31 cellular contexts compared by ENCODE assay signal in the genomic region with DNA sequence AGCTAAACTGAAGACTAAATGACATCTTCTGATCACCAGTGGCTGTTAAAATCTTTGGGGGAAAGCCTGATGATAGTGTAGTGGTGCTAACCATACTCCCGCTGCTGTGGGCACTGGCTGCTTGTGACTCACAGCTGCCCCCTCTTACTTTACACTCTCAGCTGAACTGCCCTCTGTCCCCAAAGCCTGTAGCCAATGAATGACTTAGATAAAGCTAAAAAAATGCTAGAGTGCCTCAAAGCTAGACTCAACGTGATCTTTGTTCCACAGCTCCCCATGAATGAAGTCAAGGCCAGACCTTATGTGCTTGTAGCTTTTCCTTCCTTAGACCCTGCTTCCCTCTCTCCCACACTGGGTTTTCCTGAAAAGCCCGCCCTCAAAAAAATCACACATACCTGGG. TPM values are rescaled to one million over a fixed set of nuclear protein-coding genes. Genes with fewer than 3 reads are reported as not detected.
"Had no signal": no experiment of that assay in that cellular context is flagged by ENCODE, and none has a peak within 500 bp of the region (broad histone marks: within the 10 kb centered on the region; RNA-seq: fewer than 3 reads in every experiment).

No MANE protein-coding gene starts in this region.

- H3K9me3 Mint-ChIP-seq: naive thymus-derived CD8-positive, alpha-beta T cell; neural crest cell; stimulated activated naive B cell treated with anti-CD40 and anti-IgM and Interleukin-4, amounts not matched to agents 10 μg/mL and 1 μg/mL and 100 μg/mL, for 72 hours had no signal

- H3K36me3 ChIP-seq: neutrophil, ovary, prostate gland had no signal

- H3K9me3 ChIP-seq: left lung, lower lobe of right lung, neutrophil, ovary, prostate gland, stomach, testis, thyroid gland, upper lobe of right lung had no signal

- H3K27me3 ChIP-seq: left lung, ovary, stomach, testis, thyroid gland, upper lobe of right lung had no signal

- H3K4me3 Mint-ChIP-seq: naive thymus-derived CD8-positive, alpha-beta T cell; nephron; neural crest cell; stimulated activated naive B cell treated with anti-CD40 and anti-IgM and Interleukin-4, amounts not matched to agents 10 μg/mL and 1 μg/mL and 100 μg/mL, for 72 hours had no signal

- H3K4me3 ChIP-seq: left lung, lower lobe of right lung, ovary, prostate gland, skin epidermis, stomach, testis, thyroid gland, upper lobe of right lung had no signal

- H3K27ac ChIP-seq: left lung, lower lobe of right lung, neutrophil, ovary, prostate gland, skin epidermis, stomach, testis, upper lobe of right lung had no signal

- DNase-seq: hippocampal formation; kidney glomerular epithelial cell; left cardiac atrium; left lung; lower lobe of right lung; mammary epithelial cell; mesenchymal stem cell; naive thymus-derived CD8-positive, alpha-beta T cell; occipital lobe; ovary; retina; right cardiac atrium; stimulated activated CD4-positive, alpha-beta T cell treated with anti-CD3 and anti-CD28 coated beads, Interleukin-12 subunit alpha, Interleukin-12 subunit beta, amount 100 ng/mL, for 4 hours; stimulated activated CD4-positive, alpha-beta T cell treated with anti-CD3 and anti-CD28 coated beads, Interleukin-15, amount 100 ng/mL, for 24 hours; stimulated activated CD4-positive, alpha-beta T cell treated with anti-CD3 and anti-CD28 coated beads, Interleukin-2, amount 100 ng/mL, for 24 hours; stimulated activated CD4-positive, alpha-beta T cell treated with anti-CD3 and anti-CD28 coated beads, Interleukin-4, amount 100 ng/mL, for 1 hour; stimulated activated naive B cell treated with anti-CD40 and anti-IgM and Interleukin-4, amounts not matched to agents 10 μg/mL and 1 μg/mL and 100 μg/mL, for 72 hours; stimulated activated naive CD8-positive, alpha-beta T cell treated with anti-CD3 and anti-CD28 coated beads, Interleukin-15, Interleukin-2, amounts not matched to agents 100 U/mL and 50 U/mL, for 24 hours; stomach; testis; thyroid gland; trophoblast cell; upper lobe of right lung had no signal

- H3K27me3 Mint-ChIP-seq: stimulated activated naive B cell treated with anti-CD40 and anti-IgM and Interleukin-4, amounts not matched to agents 10 μg/mL and 1 μg/mL and 100 μg/mL, for 72 hours had no signal

- H3K4me1 Mint-ChIP-seq: naive thymus-derived CD8-positive, alpha-beta T cell; nephron; neural crest cell had no signal

- H3K36me3 Mint-ChIP-seq: naive thymus-derived CD8-positive, alpha-beta T cell had no signal

- H3K27ac Mint-ChIP-seq: nephron; stimulated activated naive B cell treated with anti-CD40 and anti-IgM and Interleukin-4, amounts not matched to agents 10 μg/mL and 1 μg/mL and 100 μg/mL, for 72 hours had no signal

- H3K4me1 ChIP-seq: upper lobe of right lung had no signal

- ATAC-seq: left cardiac atrium; left lung; lower lobe of right lung; naive thymus-derived CD8-positive, alpha-beta T cell; right cardiac atrium; sciatic nerve; stimulated activated naive B cell treated with anti-CD40 and anti-IgM and Interleukin-4, amounts not matched to agents 10 μg/mL and 1 μg/mL and 100 μg/mL, for 72 hours; stimulated activated naive CD8-positive, alpha-beta T cell treated with anti-CD3 and anti-CD28 coated beads, Interleukin-15, Interleukin-2, amounts not matched to agents 100 U/mL and 50 U/mL, for 24 hours; upper lobe of right lung had no signal

- FAIRE-seq: keratinocyte, urothelium cell line had no signal

RNA-seq across cellular contexts. Expression of gene KIAA1549, which starts 48.2 kb away (rescaled TPM):
- polyA plus RNA-seq: naive thymus-derived CD8-positive, alpha-beta T cell had no signal
